8 cellular contexts compared by ENCODE assay signal in the genomic region with DNA sequence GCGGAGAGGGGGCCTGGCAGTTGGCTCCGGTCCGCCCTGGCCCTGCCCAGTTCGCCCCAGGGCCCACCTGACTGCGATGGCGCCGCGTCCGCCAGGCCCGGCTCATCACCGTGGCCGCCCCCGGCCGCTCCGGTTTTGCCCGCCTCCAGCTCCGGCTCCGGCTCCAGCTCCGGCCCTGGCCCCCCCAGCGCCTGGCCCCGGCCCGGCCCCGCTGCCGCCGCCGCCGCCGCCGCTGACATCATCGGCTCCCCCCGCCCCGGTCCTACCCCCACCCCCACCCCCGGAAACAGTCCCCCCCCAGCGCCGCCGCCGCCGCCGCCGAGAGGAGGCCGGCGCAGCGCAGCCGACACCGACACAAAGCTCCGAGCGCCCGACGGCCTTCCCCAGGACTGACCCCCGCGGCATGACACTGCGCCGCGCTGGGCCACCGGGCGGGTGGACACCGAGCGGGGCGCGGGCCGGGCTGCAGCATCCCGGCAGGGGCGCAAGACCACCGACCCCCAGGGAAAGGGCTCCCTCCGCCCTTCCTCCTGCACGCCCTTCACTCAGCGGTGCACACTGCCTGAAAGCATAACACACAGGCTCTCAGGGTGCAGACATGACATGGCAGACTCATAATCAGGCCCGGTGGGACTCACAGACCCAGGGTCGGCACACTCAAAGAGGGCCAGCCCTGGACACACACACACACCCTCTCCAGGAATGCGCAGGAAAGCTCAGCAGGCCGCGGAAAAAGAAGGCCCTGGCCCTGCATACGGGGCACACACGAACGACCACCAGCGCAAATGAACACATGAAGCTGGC. TPM values are rescaled to one million over a fixed set of nuclear protein-coding genes. Genes with fewer than 3 reads are reported as not detected.
A peak's percentile ranks its signal among the peaks of the same experiment; 100 is the strongest.
DNase-seq lines count a peak whose midpoint lies in the region; ATAC-seq and TF ChIP-seq lines count a peak whose summit lies in the region.

A gene with protein sequence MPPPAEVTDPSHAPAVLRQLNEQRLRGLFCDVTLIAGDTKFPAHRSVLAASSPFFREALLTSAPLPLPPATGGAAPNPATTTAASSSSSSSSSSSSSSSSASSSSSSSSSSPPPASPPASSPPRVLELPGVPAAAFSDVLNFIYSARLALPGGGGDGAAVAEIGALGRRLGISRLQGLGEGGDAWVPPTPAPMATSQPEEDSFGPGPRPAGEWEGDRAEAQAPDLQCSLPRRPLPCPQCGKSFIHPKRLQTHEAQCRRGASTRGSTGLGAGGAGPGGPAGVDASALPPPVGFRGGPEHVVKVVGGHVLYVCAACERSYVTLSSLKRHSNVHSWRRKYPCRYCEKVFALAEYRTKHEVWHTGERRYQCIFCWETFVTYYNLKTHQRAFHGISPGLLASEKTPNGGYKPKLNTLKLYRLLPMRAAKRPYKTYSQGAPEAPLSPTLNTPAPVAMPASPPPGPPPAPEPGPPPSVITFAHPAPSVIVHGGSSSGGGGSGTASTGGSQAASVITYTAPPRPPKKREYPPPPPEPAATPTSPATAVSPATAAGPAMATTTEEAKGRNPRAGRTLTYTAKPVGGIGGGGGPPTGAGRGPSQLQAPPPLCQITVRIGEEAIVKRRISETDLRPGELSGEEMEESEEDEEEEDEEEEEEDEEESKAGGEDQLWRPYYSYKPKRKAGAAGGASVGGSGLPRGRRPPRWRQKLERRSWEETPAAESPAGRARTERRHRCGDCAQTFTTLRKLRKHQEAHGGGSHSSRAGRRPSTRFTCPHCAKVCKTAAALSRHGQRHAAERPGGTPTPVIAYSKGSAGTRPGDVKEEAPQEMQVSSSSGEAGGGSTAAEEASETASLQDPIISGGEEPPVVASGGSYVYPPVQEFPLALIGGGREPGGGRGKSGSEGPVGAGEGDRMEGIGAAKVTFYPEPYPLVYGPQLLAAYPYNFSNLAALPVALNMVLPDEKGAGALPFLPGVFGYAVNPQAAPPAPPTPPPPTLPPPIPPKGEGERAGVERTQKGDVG (minus strand): TSS at position 243 of the 804 bp plus-strand sequence. CDS start 12,830 bp downstream, outside the sequence.

- H4K20me1 ChIP-seq in mammary epithelial cell (ENCODE audit: insufficient read depth, low read length): no peaks in the 10 kb centered on the region

- no peak for DNase-seq in BJ (ENCODE audit: low read depth)
- DNase-seq in HFFc6: peak; percentile 17
- DNase-seq in WERI-Rb-1: peak; percentile 53
- no peak for DNase-seq in mammary epithelial cell
- peak; percentile 80 for DNase-seq in iPS-NIHi11 (ENCODE audit: low spot score)

- 7% methylated on average over 15 of the region's 76 CpGs for WGBS in mammary epithelial cell (ENCODE audit: low coverage, missing lambda C conversion rate)

- no peaks in the 10 kb centered on the region for H3K9me3 Mint-ChIP-seq in HFFc6

- peaks cover 8% of the 10 kb centered on the region for H3K36me3 Mint-ChIP-seq in HFFc6 (ENCODE audit: low read depth)

- POLR2A ChIA-PET in BJ (lab: Charles Lee): interaction anchor here (0.5 to 0.6 kb wide), 2 partner anchors 93 to 694 kb away, joined by 3 to 4 read pairs; no protein-coding TSS in a partner anchor

- H3K9ac ChIP-seq in mammary epithelial cell (ENCODE audit: insufficient read depth, low read length) (peak within 1 kb of the TSS; percentile 73), skeletal muscle satellite cell (ENCODE audit: low read depth, low read length) (peak within 1 kb of the TSS; percentile 93)

- H3K27me3 Mint-ChIP-seq in HFFc6 (ENCODE audit: insufficient read depth): peaks cover 18% of the 10 kb centered on the region

- peak within 1 kb of the TSS; percentile 98 for H3K4me2 ChIP-seq in mammary epithelial cell (ENCODE audit: insufficient read depth, low read depth, low read length)
- peak within 1 kb of the TSS; percentile 91 for H3K4me2 ChIP-seq in skeletal muscle satellite cell (ENCODE audit: low read length)

- H3K4me1 ChIP-seq in mammary epithelial cell (ENCODE audit: insufficient read depth, low read length) (peaks cover 47% of the 10 kb centered on the region), skeletal muscle satellite cell (ENCODE audit: control insufficient read depth, insufficient read depth, low read length) (peaks cover 48% of the 10 kb centered on the region)

- in situ Hi-C loops in mammary epithelial cell (cut with MboI; ENCODE audit: low sequenced_read_pairs in 2 of 2): loop anchor here in 1 of 2 donors (5.0 kb wide), 1 partner anchor 42 kb away; a partner anchor contains a TSS

- H3K4me1 Mint-ChIP-seq in HFFc6 (ENCODE audit: low read depth): peaks cover 74% of the 10 kb centered on the region

- dilution Hi-C loops in mammary epithelial cell (cut with HindIII; ENCODE audit: low sequenced_read_pairs): loop anchor here (5.0 kb wide), 3 partner anchors 47 to 103 kb away; a partner anchor contains a TSS

- H3K4me3 ChIP-seq in BJ (ENCODE audit: low read depth, low read length) (peak within 1 kb of the TSS; percentile 85), WERI-Rb-1 (ENCODE audit: low read depth, low read length) (peak within 1 kb of the TSS; percentile 68), mammary epithelial cell (replicated peaks in 1 of 3; ENCODE audit: insufficient read depth in 1 of 3, low read depth in 2 of 3, low read length in 3 of 3) (peak within 1 kb of the TSS; percentile 50 to 76 (median 56)), skeletal muscle satellite cell (ENCODE audit: low read length) (peak within 1 kb of the TSS; percentile 81)

- H3K27ac Mint-ChIP-seq in HFFc6: peak within 1 kb of the TSS; percentile 96

- no peaks in the 10 kb centered on the region for H3K36me3 ChIP-seq in BJ (ENCODE audit: control insufficient read depth, insufficient read depth, low read length)
- H3K36me3 ChIP-seq in WERI-Rb-1: no peaks in the 10 kb centered on the region
- H3K36me3 ChIP-seq in mammary epithelial cell (ENCODE audit: insufficient read depth, low read length): no peaks in the 10 kb centered on the region
- H3K36me3 ChIP-seq in skeletal muscle satellite cell (ENCODE audit: insufficient read depth, low read length): peaks cover 2% of the 10 kb centered on the region

- peak within 1 kb of the TSS; percentile 97 for H3K27ac ChIP-seq in WERI-Rb-1
- H3K27ac ChIP-seq in mammary epithelial cell (ENCODE audit: insufficient read depth, low read depth, low read length): peak within 1 kb of the TSS; percentile 58

- H3K9me3 ChIP-seq in WERI-Rb-1 (ENCODE audit: severe bottlenecking) (no peaks in the 10 kb centered on the region), mammary epithelial cell (replicated peaks; ENCODE audit: insufficient read depth, low read length) (no peaks in the 10 kb centered on the region), skeletal muscle satellite cell (replicated peaks; ENCODE audit: low read length) (no peaks in the 10 kb centered on the region)

- H3K4me3 Mint-ChIP-seq in HFFc6: peak within 1 kb of the TSS; percentile 96

- H3K27me3 ChIP-seq in BJ (ENCODE audit: control insufficient read depth, insufficient read depth, low read length) (no peaks in the 10 kb centered on the region), WERI-Rb-1 (ENCODE audit: insufficient read depth, low read depth, severe bottlenecking) (no peaks in the 10 kb centered on the region), mammary epithelial cell (ENCODE audit: insufficient read depth, low read length) (no peaks in the 10 kb centered on the region), skeletal muscle satellite cell (ENCODE audit: control insufficient read depth, insufficient read depth, low read length) (no peaks in the 10 kb centered on the region)

- peak within 1 kb of the TSS; percentile 87 for H2AFZ ChIP-seq in mammary epithelial cell (ENCODE audit: low read depth, low read length)

- no peak for ATAC-seq in HG02885 (IDR thresholded peaks at IDR 0.05; ENCODE audit: poor library complexity, unreplicated experiment)
- ATAC-seq in GM19035 (IDR thresholded peaks at IDR 0.05; ENCODE audit: unreplicated experiment): no peak

- no TSS peak for BruUV-seq in mammary epithelial cell (replicated peaks; lab: Mats Ljungman, UMichigan)

- TF ChIP-seq CTCF in BJ (IDR thresholded peaks at IDR 0.05; ENCODE audit: insufficient read depth, low read depth, low read length) (no peak), HFFc6 (IDR thresholded peaks at IDR 0.05) (no peak), WERI-Rb-1 (IDR thresholded peaks at IDR 0.05; ENCODE audit: low read depth, low read length) (no peak), mammary epithelial cell (conservative IDR thresholded peaks at IDR 0.05 in 1 of 2, IDR thresholded peaks at IDR 0.05 in 1 of 2; ENCODE audit: extremely low read depth in 1 of 2, insufficient read depth in 1 of 2, low read depth in 1 of 2, low read length in 2 of 2) (no peak)

- intact Hi-C loops in mammary epithelial cell (cut with micrococcal nuclease): no loop called here

- CTCF ChIA-PET in BJ (lab: Yijun Ruan, JAX): interaction anchor here (0.6 to 2.0 kb wide), 7 partner anchors 14 to 124 kb away, joined by 3 to 10 read pairs (median 3); a partner anchor contains a TSS
- CTCF ChIA-PET in mammary epithelial cell (lab: Charles Lee; ENCODE audit: low non-redundant PET): interaction anchor here (0.8 kb wide), 1 partner anchor 45 kb away, joined by 6 read pairs; no protein-coding TSS in a partner anchor

- H3K79me2 ChIP-seq in mammary epithelial cell (ENCODE audit: insufficient read depth, low read length): peaks cover 65% of the 10 kb centered on the region

RNA-seq across cellular contexts. Expression of the gene that starts here (rescaled TPM):
- polyA plus RNA-seq in BJ (2011; rRNA removed) (23.6 and 25.9 TPM in 2 replicates), mammary epithelial cell (20.9 TPM)
- polyA minus RNA-seq in BJ (2011; rRNA and poly(A)+ RNA removed): 30.6 and 34.5 TPM in 2 replicates
- 10 to 100 TPM; 62.7 to 75.9 (median 68.6) TPM for total RNA-seq in HFFc6 (2021; fragmentation: NEBNext Ultra II Directional; extraction: Animal tissue kit (Norgen Biotek cat#: 25700))
- 10 to 100 TPM; 32.5 to 56.3 TPM for total RNA-seq in mammary epithelial cell
- polyA minus RNA-seq in mammary epithelial cell: 66.9 TPM
- 14.4 and 15.9 TPM in 2 replicates for total RNA-seq in skeletal muscle satellite cell (2012; rRNA removed)

Comparison
In these comparisons a context has a peak if more than half of its experiments do, and no peak if none do; other contexts are left out.
1. DNase-seq: peak in HFFc6 (single experiment), WERI-Rb-1 (single experiment) and iPS-NIHi11 (single experiment); none in BJ (single experiment) and mammary epithelial cell (single experiment).
2. Peak in every context shown above with its lines, with median percentiles within 50 percentile points of each other: H3K4me3 ChIP-seq.